ENCODE assay signal across 25 cellular contexts in genomic region chr20:11907621-11908020, GRCh38. TPM values are rescaled to one million over a fixed set of nuclear protein-coding genes. Genes with fewer than 3 reads are reported as not detected.
DNase-seq lines count a peak whose midpoint lies in the region; ATAC-seq, FAIRE-seq and TF ChIP-seq lines count a peak whose summit lies in the region.
"Had no signal": no experiment of that assay in that cellular context is flagged by ENCODE, and none has a peak within 500 bp of the region (broad histone marks: within the 10 kb centered on the region; RNA-seq: fewer than 3 reads in every experiment).

No MANE protein-coding gene starts in this region.

- H3K79me2 ChIP-seq in astrocyte (ENCODE audit: insufficient read depth, low read length): peaks cover 99% of the 10 kb centered on the region

- ATAC-seq in GM21786 (IDR thresholded peaks at IDR 0.05; ENCODE audit: unreplicated experiment): no peak
- ATAC-seq in natural killer cell: no peak
- ATAC-seq in gastroesophageal sphincter: no peak
- no peak for ATAC-seq in GM19351 (IDR thresholded peaks at IDR 0.05; ENCODE audit: unreplicated experiment)
- ATAC-seq: HCT116; naive thymus-derived CD4-positive, alpha-beta T cell had no signal

- H3K36me3 ChIP-seq in astrocyte (ENCODE audit: insufficient read depth, low read length): no peaks in the 10 kb centered on the region
- no peaks in the 10 kb centered on the region for H3K36me3 ChIP-seq in gastroesophageal sphincter
- H3K36me3 ChIP-seq: colonic mucosa, right atrium auricular region, SJCRH30, uterus had no signal

- no peaks in the 10 kb centered on the region for H3K36me3 Mint-ChIP-seq in astrocyte (ENCODE audit: low read depth, unreplicated experiment)
- no peaks in the 10 kb centered on the region for H3K36me3 Mint-ChIP-seq in mesothelial cell of epicardium
- H3K36me3 Mint-ChIP-seq in natural killer cell: no peaks in the 10 kb centered on the region
- H3K36me3 Mint-ChIP-seq: activated naive CD8-positive, alpha-beta T cell treated with anti-CD3 and anti-CD28 coated beads for 36 hours; CD4-positive, CD25-positive, alpha-beta regulatory T cell had no signal

- H4K20me1 ChIP-seq in astrocyte (ENCODE audit: insufficient read depth, low read length): peaks cover 28% of the 10 kb centered on the region

- H3K4me2 ChIP-seq in astrocyte (ENCODE audit: low read length): no peak overlapping the region

- WGBS in gastroesophageal sphincter (ENCODE audit: low coverage in 1 of 2), 2 donors: 89 to 92% methylated on average over 2 to 4 of the region's 4 CpGs

- FAIRE-seq in astrocyte (lab: Jason Lieb, UNC): peak; percentile 5
- FAIRE-seq: kidney had no signal

- no peaks in the 10 kb centered on the region for H3K9me3 Mint-ChIP-seq in astrocyte (ENCODE audit: unreplicated experiment)
- H3K9me3 Mint-ChIP-seq in mesothelial cell of epicardium: no peaks in the 10 kb centered on the region
- peaks cover 0 to 4% of the 10 kb centered on the region in 2 donors for H3K9me3 Mint-ChIP-seq in natural killer cell

- H3K27ac ChIP-seq in astrocyte (ENCODE audit: low read depth, low read length): no peak overlapping the region
- no peak overlapping the region for H3K27ac ChIP-seq in gastroesophageal sphincter
- H3K27ac ChIP-seq: colonic mucosa, right atrium auricular region, SJCRH30, uterus had no signal

- DNase-seq in AG08395 (ENCODE audit: low spot score) (peak; percentile 24), HT-29 (ENCODE audit: low spot score) (peak; percentile 74), astrocyte (ENCODE audit: low read depth) (no peak), mesothelial cell of epicardium (ENCODE audit: low spot score in 2 of 2, unreplicated experiment in 2 of 2) (no peak), natural killer cell (no peak)
- DNase-seq: activated CD4-positive, alpha-beta T cell treated with anti-CD3 and anti-CD28 coated beads, Interleukin-2, amount 50 U/mL, for 1 hour; activated CD8-positive, alpha-beta memory T cell treated with anti-CD3 and anti-CD28 coated beads, Interleukin-2, amount 50 U/mL, for 4 hours; activated naive CD8-positive, alpha-beta T cell treated with anti-CD3 and anti-CD28 coated beads for 36 hours; CD4-positive, CD25-positive, alpha-beta regulatory T cell; colonic mucosa; DMS 273 treated with DMSO at 0.1 percent for 48 hours; hippocampal formation; kidney; naive thymus-derived CD4-positive, alpha-beta T cell; PC-3; SJCRH30; stimulated activated CD8-positive, alpha-beta memory T cell treated with anti-CD3 and anti-CD28 coated beads, Interleukin-4, amount 100 ng/mL, for 48 hours; uterus had no signal

- no peak for TF ChIP-seq CTCF in astrocyte (IDR thresholded peaks at IDR 0.05; ENCODE audit: insufficient read depth, low read depth, low read length)
- no peak for TF ChIP-seq CTCF in mesothelial cell of epicardium (IDR thresholded peaks at IDR 0.05; ENCODE audit: unreplicated experiment)
- TF ChIP-seq CTCF in natural killer cell (IDR thresholded peaks at IDR 0.05): no peak
- no peak for TF ChIP-seq CTCF in gastroesophageal sphincter (IDR thresholded peaks at IDR 0.05)

- TF ChIP-seq EP300 in gastroesophageal sphincter (IDR thresholded peaks at IDR 0.05): no peak

- H3K4me3 ChIP-seq in astrocyte (ENCODE audit: insufficient read depth, low read depth, low read length) (no peak overlapping the region), gastroesophageal sphincter (no peak overlapping the region)
- H3K4me3 ChIP-seq: colonic mucosa, right atrium auricular region, SJCRH30, uterus had no signal

- H3K27ac Mint-ChIP-seq in astrocyte (ENCODE audit: unreplicated experiment) (no peak overlapping the region), mesothelial cell of epicardium (peak overlapping the region; percentile 57), natural killer cell (no peak overlapping the region)
- H3K27ac Mint-ChIP-seq: activated naive CD8-positive, alpha-beta T cell treated with anti-CD3 and anti-CD28 coated beads for 36 hours; activated T-helper 2 cell treated with anti-CD3 and anti-CD28 coated beads, Interferon-gamma antibody, Interleukin-2, Interleukin-4, amounts not matched to agents 10 μg/mL and 5 μg/mL and 100 μg/mL, durations not matched to agents 14 hours and 24 hours and 36 hours; CD4-positive, CD25-positive, alpha-beta regulatory T cell; naive thymus-derived CD4-positive, alpha-beta T cell had no signal

- TF ChIP-seq POLR2A in gastroesophageal sphincter (IDR thresholded peaks at IDR 0.05): no peak

- no peaks in the 10 kb centered on the region for H3K27me3 ChIP-seq in astrocyte (ENCODE audit: insufficient read depth, low read length)
- no peaks in the 10 kb centered on the region for H3K27me3 ChIP-seq in gastroesophageal sphincter
- H3K27me3 ChIP-seq: colonic mucosa, right atrium auricular region, SJCRH30, uterus had no signal

- no peak overlapping the region for H3K9ac ChIP-seq in astrocyte (ENCODE audit: low read length)

- H3K27me3 Mint-ChIP-seq in astrocyte (ENCODE audit: low read depth, unreplicated experiment) (no peaks in the 10 kb centered on the region), mesothelial cell of epicardium (ENCODE audit: low read depth) (no peaks in the 10 kb centered on the region), natural killer cell (ENCODE audit: low read depth in 2 of 2) (no peaks in the 10 kb centered on the region)
- H3K27me3 Mint-ChIP-seq: activated naive CD8-positive, alpha-beta T cell treated with anti-CD3 and anti-CD28 coated beads for 36 hours; CD4-positive, CD25-positive, alpha-beta regulatory T cell; naive thymus-derived CD4-positive, alpha-beta T cell had no signal

- H2AFZ ChIP-seq in astrocyte (ENCODE audit: low read depth, low read length): no peak overlapping the region

- H3K4me3 Mint-ChIP-seq in astrocyte (ENCODE audit: unreplicated experiment) (no peak overlapping the region), mesothelial cell of epicardium (no peak overlapping the region), natural killer cell (no peak overlapping the region)
- H3K4me3 Mint-ChIP-seq: activated naive CD8-positive, alpha-beta T cell treated with anti-CD3 and anti-CD28 coated beads for 36 hours; brain; CD4-positive, CD25-positive, alpha-beta regulatory T cell; naive thymus-derived CD4-positive, alpha-beta T cell had no signal

- H3K4me1 Mint-ChIP-seq in astrocyte (ENCODE audit: low read depth, unreplicated experiment): peaks cover 36% of the 10 kb centered on the region
- H3K4me1 Mint-ChIP-seq in mesothelial cell of epicardium: peaks cover 45% of the 10 kb centered on the region
- peaks cover 0 to 8% of the 10 kb centered on the region in 2 donors for H3K4me1 Mint-ChIP-seq in natural killer cell
- H3K4me1 Mint-ChIP-seq: CD4-positive, CD25-positive, alpha-beta regulatory T cell had no signal

- intact Hi-C loops in natural killer cell (cut with micrococcal nuclease): no loop called here

- H3K9me3 ChIP-seq in astrocyte (ENCODE audit: insufficient read depth, low read depth, low read length): no peaks in the 10 kb centered on the region
- H3K9me3 ChIP-seq in gastroesophageal sphincter: no peaks in the 10 kb centered on the region
- H3K9me3 ChIP-seq: colonic mucosa, right atrium auricular region, SJCRH30, uterus had no signal

- H3K4me1 ChIP-seq in astrocyte (ENCODE audit: insufficient read depth, low read length) (peaks cover 1% of the 10 kb centered on the region), gastroesophageal sphincter (peaks cover 0 to 28% (median 0%) of the 10 kb centered on the region in 3 donors)
- H3K4me1 ChIP-seq: colonic mucosa, uterus had no signal

RNA-seq across cellular contexts. Expression of gene BTBD3, which starts 10.1 kb away (rescaled TPM):
- total RNA-seq in HT-29 (2014; rRNA removed; shearing (Covaris generic)): 20.3 and 26.7 TPM in 2 replicates
- 30.7 and 35.9 TPM in 2 replicates for total RNA-seq in astrocyte
- total RNA-seq in mesothelial cell of epicardium: 58.8 to 65.1 TPM (median 63.5 TPM) in 3 replicates
- total RNA-seq in natural killer cell: 1 to 10 TPM; 2.2 to 5.3 (median 3.8) TPM
- total RNA-seq in gastroesophageal sphincter: 10 to 100 TPM; 25.9 to 87.8 (median 34.8) TPM

Comparison
In these comparisons a context has a peak if more than half of its experiments do, and no peak if none do; other contexts are left out.
1. DNase-seq: peak in AG08395 (single experiment) and HT-29 (single experiment); none in astrocyte (single experiment), mesothelial cell of epicardium (0 of 2) and natural killer cell (single experiment).